Comparison of ENCODE assay signal across 8 cellular contexts in the genomic region with DNA sequence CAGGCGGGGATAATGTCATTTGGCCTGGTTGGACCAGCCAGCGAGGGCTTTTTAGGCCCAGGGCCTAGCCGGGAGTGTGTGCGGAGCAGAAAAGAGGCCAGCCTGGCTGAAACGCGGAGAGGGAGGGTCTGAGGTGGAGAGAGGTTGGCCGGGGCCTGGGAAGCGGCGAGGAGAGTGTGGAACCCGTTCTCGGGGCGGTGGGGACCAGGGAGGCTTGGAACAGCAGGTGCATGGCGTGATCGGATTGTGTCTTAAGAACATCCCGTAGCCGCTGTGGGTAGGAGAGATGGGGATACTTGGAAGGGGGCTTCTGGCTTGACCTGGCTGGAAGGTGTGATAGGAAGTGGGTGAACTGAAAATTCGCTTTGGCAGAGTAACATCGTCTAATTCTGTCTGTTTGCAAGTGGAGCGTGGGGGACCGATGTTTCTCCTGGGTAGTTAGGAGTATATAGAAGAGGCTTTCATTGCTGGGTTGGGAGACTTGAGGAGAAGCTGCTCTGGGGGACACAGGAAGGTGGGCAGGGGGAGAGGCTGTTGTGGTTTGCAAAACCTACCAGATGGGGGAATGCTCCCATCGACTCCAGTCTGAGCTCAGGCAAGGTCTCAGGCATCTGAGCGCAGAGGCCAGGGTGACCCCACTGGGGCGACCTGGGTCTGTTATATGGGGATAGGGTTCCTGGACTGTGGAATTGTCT. TPM values are rescaled to one million over a fixed set of nuclear protein-coding genes. Genes with fewer than 3 reads are reported as not detected.
DNase-seq lines count a peak whose midpoint lies in the region; ATAC-seq and TF ChIP-seq lines count a peak whose summit lies in the region.

No MANE protein-coding gene starts in this region.

- H3K27me3 ChIP-seq in layer of hippocampus (ENCODE audit: control insufficient read depth, insufficient read depth, low read length), result no peaks in the 10 kb centered on the region

- H3K27me3 Mint-ChIP-seq in activated naive CD8-positive, alpha-beta T cell treated with anti-CD3 and anti-CD28 coated beads for 36 hours, result no peaks in the 10 kb centered on the region
- peaks cover 22% of the 10 kb centered on the region for H3K27me3 Mint-ChIP-seq in HFFc6 (ENCODE audit: insufficient read depth)

- TF ChIP-seq CTCF in AG04449 (IDR thresholded peaks at IDR 0.05; ENCODE audit: insufficient read depth, low read length, missing control alignments), result no peak
- no peak for TF ChIP-seq CTCF in HFFc6 (IDR thresholded peaks at IDR 0.05)

- peak overlapping the region; percentile 92 for H3K4me3 Mint-ChIP-seq in activated naive CD8-positive, alpha-beta T cell treated with anti-CD3 and anti-CD28 coated beads for 36 hours
- H3K4me3 Mint-ChIP-seq in HFFc6, result no peak overlapping the region

- H3K27ac ChIP-seq in layer of hippocampus (ENCODE audit: low read depth, low read length) (peak overlapping the region; percentile 80), temporal lobe (ENCODE audit: low read depth, low read length) (peak overlapping the region; percentile 87)

- no peaks in the 10 kb centered on the region for H3K9me3 Mint-ChIP-seq in activated naive CD8-positive, alpha-beta T cell treated with anti-CD3 and anti-CD28 coated beads for 36 hours
- H3K9me3 Mint-ChIP-seq in HFFc6, result no peaks in the 10 kb centered on the region

- DNase-seq in AG04449 (ENCODE audit: low read depth, low spot score) (no peak), COLO668 (lab: John Stamatoyannopoulos, UW; ENCODE audit: unreplicated experiment) (no peak), HFFc6 (no peak)
- no peak for DNase-seq in activated naive CD8-positive, alpha-beta T cell treated with anti-CD3 and anti-CD28 coated beads for 36 hours

- POLR2A ChIA-PET in AG04449 (lab: Yijun Ruan, JAX), result no interaction called here

- TF ChIP-seq POLR2A in GM18505 (IDR thresholded peaks at IDR 0.05; ENCODE audit: borderline replicate concordance, extremely low read depth, insufficient read depth, insufficient read length), result no peak

- H3K4me3 ChIP-seq in AG04449 (ENCODE audit: low read depth, low read length), result peak overlapping the region; percentile 59

- peak; percentile 8 for ATAC-seq in GM21447 (IDR thresholded peaks at IDR 0.05; ENCODE audit: unreplicated experiment)
- no peak for ATAC-seq in GM18505 (IDR thresholded peaks at IDR 0.05; ENCODE audit: unreplicated experiment)

- H3K36me3 Mint-ChIP-seq in activated naive CD8-positive, alpha-beta T cell treated with anti-CD3 and anti-CD28 coated beads for 36 hours, result peaks cover 7% of the 10 kb centered on the region
- H3K36me3 Mint-ChIP-seq in HFFc6 (ENCODE audit: low read depth), result no peaks in the 10 kb centered on the region

- H3K4me1 Mint-ChIP-seq in activated naive CD8-positive, alpha-beta T cell treated with anti-CD3 and anti-CD28 coated beads for 36 hours, result peaks cover 30% of the 10 kb centered on the region
- no peaks in the 10 kb centered on the region for H3K4me1 Mint-ChIP-seq in HFFc6 (ENCODE audit: low read depth)

- peak overlapping the region; percentile 86 for H3K27ac Mint-ChIP-seq in activated naive CD8-positive, alpha-beta T cell treated with anti-CD3 and anti-CD28 coated beads for 36 hours
- H3K27ac Mint-ChIP-seq in HFFc6, result no peak overlapping the region

- CTCF ChIA-PET in AG04449 (lab: Yijun Ruan, JAX), result interaction anchor here (0.9 kb wide), 1 partner anchor 40 kb away, joined by 3 read pairs; no protein-coding TSS in a partner anchor

RNA-seq across cellular contexts. Expression of a gene that starts 0.9 kb away (rescaled TPM):
- 10 to 100 TPM; 12.8 to 13.2 TPM for total RNA-seq in activated naive CD8-positive, alpha-beta T cell treated with anti-CD3 and anti-CD28 coated beads for 36 hours
- total RNA-seq in temporal lobe, result 56.1 TPM
- total RNA-seq in HFFc6 (2021; fragmentation: NEBNext Ultra II Directional; extraction: Animal tissue kit (Norgen Biotek cat#: 25700)), result not detected

Comparison
In these comparisons a context has a peak if more than half of its experiments do, and no peak if none do; other contexts are left out.
1. RNA of a gene that starts 0.9 kb away (total RNA-seq): 56.1 TPM in temporal lobe (single experiment) and 12.8 to 13.2 TPM in activated naive CD8-positive, alpha-beta T cell treated with anti-CD3 and anti-CD28 coated beads for 36 hours; not detected in HFFc6; every median in the first group is over 10 times any median in the second.